ENCODE assay signal across 19 cellular contexts in the genomic region with DNA sequence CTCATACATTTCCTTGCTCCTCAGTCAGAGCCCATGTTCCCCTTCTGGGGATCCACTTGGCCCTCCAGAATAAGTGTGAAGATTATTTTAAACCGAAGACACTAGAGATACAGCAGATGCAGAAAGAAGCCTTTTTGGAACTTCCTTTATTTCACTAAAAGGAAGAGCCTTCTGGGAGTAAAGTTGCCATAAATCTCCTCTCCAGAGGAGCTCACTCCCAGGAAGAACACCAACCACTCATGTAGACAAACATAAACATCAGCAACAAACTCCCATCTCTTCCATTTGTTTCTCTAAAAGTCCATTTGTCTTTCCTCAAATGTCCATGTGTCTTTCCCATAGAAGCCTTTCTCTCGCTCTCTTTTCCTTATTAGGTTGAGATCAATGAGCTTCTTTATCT.
"Had no signal": no experiment of that assay in that cellular context is flagged by ENCODE, and none has a peak within 500 bp of the region (broad histone marks: within the 10 kb centered on the region; RNA-seq: fewer than 3 reads in every experiment).

No MANE protein-coding gene starts in this region.

- H3K4me1 ChIP-seq: lower lobe of right lung, prostate gland, right lobe of liver had no signal

- H3K9me3 ChIP-seq: lower lobe of right lung, prostate gland, right lobe of liver had no signal

- H3K4me3 ChIP-seq: lower lobe of right lung, prostate gland, right lobe of liver had no signal

- H3K27me3 ChIP-seq: right lobe of liver had no signal

- ATAC-seq: activated CD8-positive, alpha-beta memory T cell treated with anti-CD3 and anti-CD28 coated beads, Interleukin-2, amount 10 ng/mL, durations not matched to agents 7 days and 5 days; lower lobe of right lung; naive thymus-derived CD4-positive, alpha-beta T cell; right lobe of liver had no signal

- H3K27ac Mint-ChIP-seq: activated CD8-positive, alpha-beta memory T cell treated with anti-CD3 and anti-CD28 coated beads, Interleukin-2, amount 10 ng/mL, durations not matched to agents 7 days and 5 days; activated naive CD4-positive, alpha-beta T cell treated with anti-CD3 and anti-CD28 coated beads, Interleukin-2, amount 50 U/mL, for 72 hours; activated T-cell treated with anti-CD3 and anti-CD28 coated beads, Interleukin-2, amount 50 U/mL, for 24 hours; type B pancreatic cell had no signal

- H3K9me3 Mint-ChIP-seq: activated naive CD4-positive, alpha-beta T cell treated with anti-CD3 and anti-CD28 coated beads, Interleukin-2, amount 50 U/mL, for 72 hours; activated T-cell treated with anti-CD3 and anti-CD28 coated beads, Interleukin-2, amount 50 U/mL, for 24 hours; type B pancreatic cell had no signal

- DNase-seq: activated CD4-positive, alpha-beta T cell treated with anti-CD3 and anti-CD28 coated beads, Interleukin-2, amount 50 U/mL, for 4 hours; activated CD4-positive, CD25-positive, alpha-beta regulatory T cell treated with anti-CD3 and anti-CD28 coated beads, Interleukin-2, amount 50 U/mL, for 72 hours; activated CD8-positive, alpha-beta memory T cell treated with anti-CD3 and anti-CD28 coated beads, Interleukin-2, amount 10 ng/mL, durations not matched to agents 7 days and 5 days; activated effector memory CD4-positive, alpha-beta T cell treated with Interleukin-2 at 50 U/mL for 16 hours; activated T-cell treated with anti-CD3 and anti-CD28 coated beads, Interleukin-2, amount 50 U/mL, for 24 hours; anterior cingulate cortex; cerebellar nuclear complex; dermis blood vessel endothelial cell; hypothalamus; kidney glomerular epithelial cell; lower lobe of right lung; naive thymus-derived CD4-positive, alpha-beta T cell; nucleus accumbens; right lobe of liver; stimulated activated naive CD4-positive, alpha-beta T cell treated with Interleukin-2 at 50 U/mL for 16 hours; T-helper 2 cell had no signal

- H3K27ac ChIP-seq: lower lobe of right lung, prostate gland, right lobe of liver had no signal

- H3K4me3 Mint-ChIP-seq: activated CD8-positive, alpha-beta memory T cell treated with anti-CD3 and anti-CD28 coated beads, Interleukin-2, amount 10 ng/mL, durations not matched to agents 7 days and 5 days; activated T-cell treated with anti-CD3 and anti-CD28 coated beads, Interleukin-2, amount 50 U/mL, for 24 hours; naive thymus-derived CD4-positive, alpha-beta T cell; type B pancreatic cell had no signal

- H3K36me3 Mint-ChIP-seq: activated CD8-positive, alpha-beta memory T cell treated with anti-CD3 and anti-CD28 coated beads, Interleukin-2, amount 10 ng/mL, durations not matched to agents 7 days and 5 days; activated naive CD4-positive, alpha-beta T cell treated with anti-CD3 and anti-CD28 coated beads, Interleukin-2, amount 50 U/mL, for 72 hours; naive thymus-derived CD4-positive, alpha-beta T cell; type B pancreatic cell had no signal

- H3K36me3 ChIP-seq: lower lobe of right lung, prostate gland, right lobe of liver had no signal

- H3K27me3 Mint-ChIP-seq: activated CD8-positive, alpha-beta memory T cell treated with anti-CD3 and anti-CD28 coated beads, Interleukin-2, amount 10 ng/mL, durations not matched to agents 7 days and 5 days; activated T-cell treated with anti-CD3 and anti-CD28 coated beads, Interleukin-2, amount 50 U/mL, for 24 hours; type B pancreatic cell had no signal
